ENCODE assay signal across 26 cellular contexts in genomic region chr16:84406006-84406963, GRCh38. TPM values are rescaled to one million over a fixed set of nuclear protein-coding genes. Genes with fewer than 3 reads are reported as not detected.
DNase-seq lines count a peak whose midpoint lies in the region; ATAC-seq and TF ChIP-seq lines count a peak whose summit lies in the region.
"Had no signal": no experiment of that assay in that cellular context is flagged by ENCODE, and none has a peak within 500 bp of the region (broad histone marks: within the 10 kb centered on the region; RNA-seq: fewer than 3 reads in every experiment).

No MANE protein-coding gene starts in this region.

- no peak overlapping the region for H2AFZ ChIP-seq in smooth muscle cell (ENCODE audit: low read depth)

- ATAC-seq in HG02571 (IDR thresholded peaks at IDR 0.05; ENCODE audit: unreplicated experiment): no peak
- ATAC-seq: natural killer cell treated with Interleukin-12 subunit alpha and Interleukin-12 subunit beta and Interleukin-15 and Interleukin-18, amount 100 ng/mL, for 72 hours; T-helper 17 cell had no signal

- H3K4me3 ChIP-seq in smooth muscle cell: no peak overlapping the region
- H3K4me3 ChIP-seq: BLaER1 treated with 17β-estradiol and CSF1 and Interleukin-3, amounts not matched to agents 10 nM and 100 nM; esophagus muscularis mucosa; thyroid gland had no signal

- WGBS in smooth muscle cell (ENCODE audit: low lambda C conversion rate): 90% methylated on average over 16 of the region's 16 CpGs

- H3K27me3 ChIP-seq in layer of hippocampus (ENCODE audit: control insufficient read depth, insufficient read depth, low read length) (peaks cover 2% of the 10 kb centered on the region), smooth muscle cell (ENCODE audit: low read depth) (peaks cover 15% of the 10 kb centered on the region)
- H3K27me3 ChIP-seq: BLaER1 treated with 17β-estradiol and CSF1 and Interleukin-3, amounts not matched to agents 10 nM and 100 nM; thyroid gland had no signal

- no peak overlapping the region for H3K4me2 ChIP-seq in smooth muscle cell

- no peak for TF ChIP-seq CTCF in smooth muscle cell (IDR thresholded peaks at IDR 0.05; ENCODE audit: borderline replicate concordance, insufficient read depth, poor library complexity, severe bottlenecking)

- peak; percentile 16 to 36 for DNase-seq in NCI-H524 (lab: John Stamatoyannopoulos, UW)
- DNase-seq in NCI-H524 treated with DMSO at 0.1 percent for 48 hours (lab: John Stamatoyannopoulos, UW): no peak
- peak in 57 of 61 donors; percentile 42 to 93 (median 78) for DNase-seq in caudate nucleus (lab: John Stamatoyannopoulos, UW)
- DNase-seq in smooth muscle cell (lab: John Stamatoyannopoulos, UW; ENCODE audit: unreplicated experiment): no peak
- no peak for DNase-seq in NCI-H187 treated with DMSO at 0.1 percent for 48 hours (lab: John Stamatoyannopoulos, UW)
- DNase-seq: 8988T; activated naive CD8-positive, alpha-beta T cell treated with anti-CD3 and anti-CD28 coated beads, Interleukin-2, amount 10 ng/mL, durations not matched to agents 7 days and 5 days; effector CD4-positive, alpha-beta T cell; glutamatergic neuron; GOT3; KBM-7; NCI-H1048; NCI-H2081 treated with DMSO at 0.1 percent for 48 hours; NCI-H526 treated with DMSO at 0.1 percent for 48 hours; OCI-M1; SIG-M5; T-helper 17 cell; thyroid gland had no signal

- H3K9me3 ChIP-seq in smooth muscle cell (replicated peaks; ENCODE audit: low read depth): no peaks in the 10 kb centered on the region
- H3K9me3 ChIP-seq: esophagus muscularis mucosa, thyroid gland had no signal

- H3K27ac ChIP-seq in caudate nucleus (ENCODE audit: low read depth, low read length) (peak overlapping the region; percentile 72), layer of hippocampus (ENCODE audit: low read depth, low read length) (peak overlapping the region; percentile 81), temporal lobe (ENCODE audit: low read depth, low read length) (peak overlapping the region; percentile 70), smooth muscle cell (ENCODE audit: low read depth) (no peak overlapping the region)
- H3K27ac ChIP-seq: BLaER1 treated with 17β-estradiol and CSF1 and Interleukin-3, amounts not matched to agents 10 nM and 100 nM; esophagus muscularis mucosa; thyroid gland had no signal

- H3K4me1 ChIP-seq in smooth muscle cell (ENCODE audit: low read depth): no peaks in the 10 kb centered on the region
- H3K4me1 ChIP-seq: esophagus muscularis mucosa, thyroid gland had no signal

- no peaks in the 10 kb centered on the region for H3K79me2 ChIP-seq in smooth muscle cell (ENCODE audit: low read depth)

- H3K36me3 ChIP-seq in smooth muscle cell (ENCODE audit: low read depth): no peaks in the 10 kb centered on the region
- H3K36me3 ChIP-seq: BLaER1 treated with 17β-estradiol and CSF1 and Interleukin-3, amounts not matched to agents 10 nM and 100 nM; esophagus muscularis mucosa; thyroid gland had no signal

- no peaks in the 10 kb centered on the region for H4K20me1 ChIP-seq in smooth muscle cell (ENCODE audit: low read depth)
- H4K20me1 ChIP-seq: BLaER1 treated with 17β-estradiol and CSF1 and Interleukin-3, amounts not matched to agents 10 nM and 100 nM had no signal

- no peak overlapping the region for H3K9ac ChIP-seq in smooth muscle cell (ENCODE audit: low read depth)
- H3K9ac ChIP-seq: BLaER1 treated with 17β-estradiol and CSF1 and Interleukin-3, amounts not matched to agents 10 nM and 100 nM had no signal

- H3F3A ChIP-seq in smooth muscle cell (ENCODE audit: low read depth): no peaks in the 10 kb centered on the region

RNA-seq across cellular contexts. Expression of gene ATP2C2, which starts 37.9 kb away (rescaled TPM):
- total RNA-seq in temporal lobe: 6.9 TPM
- total RNA-seq in smooth muscle cell: 3.1 and 3.2 TPM in 2 replicates
- 1.6 and 4.1 TPM in 2 replicates for polyA plus RNA-seq in smooth muscle cell
- total RNA-seq: activated naive CD8-positive, alpha-beta T cell treated with anti-CD3 and anti-CD28 coated beads, Interleukin-2, amount 10 ng/mL, durations not matched to agents 7 days and 5 days; activated T-helper 1 cell treated with anti-CD3 and anti-CD28 coated beads, Interleukin-12 subunit alpha, Interleukin-12 subunit beta, Interleukin-2, Interleukin-4 antibody, amounts not matched to agents 30 ng/mL and 10 ng/mL and 1 ng/mL, durations not matched to agents 14 hours and 24 hours and 36 hours; natural killer cell treated with Interleukin-12 subunit alpha and Interleukin-12 subunit beta and Interleukin-15 and Interleukin-18, amount 100 ng/mL, for 72 hours; renal cortical epithelial cell; T-helper 17 cell had no signal

Comparison
In these comparisons a context has a peak if more than half of its experiments do, and no peak if none do; other contexts are left out.
1. DNase-seq: peak in NCI-H524 (2 of 2) and caudate nucleus (57 of 61); none in NCI-H524 treated with DMSO at 0.1 percent for 48 hours (single experiment), smooth muscle cell (single experiment) and NCI-H187 treated with DMSO at 0.1 percent for 48 hours (single experiment).